8 cellular contexts compared by ENCODE assay signal in genomic region chr13:20127263-20127562, GRCh38. TPM values are rescaled to one million over a fixed set of nuclear protein-coding genes. Genes with fewer than 3 reads are reported as not detected.
DNase-seq lines count a peak whose midpoint lies in the region; ATAC-seq, FAIRE-seq and TF ChIP-seq lines count a peak whose summit lies in the region.

No MANE protein-coding gene starts in this region.

- peak in 1 of 2 donors; percentile 21 for ATAC-seq in CD4-positive, CD25-positive, alpha-beta regulatory T cell (ENCODE audit: low read depth in 2 of 2)
- ATAC-seq in HG02943 (IDR thresholded peaks at IDR 0.05; ENCODE audit: low read depth, unreplicated experiment) (peak; percentile 24), GM19467 (IDR thresholded peaks at IDR 0.05; ENCODE audit: unreplicated experiment) (no peak)

- H3K4me3 Mint-ChIP-seq in CD4-positive, CD25-positive, alpha-beta regulatory T cell: peak overlapping the region; percentile 40 to 82 (median 67)
- peak overlapping the region; percentile 56 for H3K4me3 Mint-ChIP-seq in activated naive CD8-positive, alpha-beta T cell treated with anti-CD3 and anti-CD28 coated beads for 36 hours

- no peak overlapping the region for H3K27ac ChIP-seq in CD4-positive, CD25-positive, alpha-beta regulatory T cell (ENCODE audit: insufficient read depth, low read length, poor library complexity, severe bottlenecking)
- H3K27ac ChIP-seq in kidney (ENCODE audit: low read depth in 2 of 2, low read length in 2 of 2) (no peak overlapping the region), tibial nerve (peak overlapping the region in 3 of 4 donors; percentile 81 to 92 (median 83))

- peak overlapping the region; percentile 35 for H3K4me3 ChIP-seq in CD4-positive, CD25-positive, alpha-beta regulatory T cell (ENCODE audit: low read depth, low read length)
- H3K4me3 ChIP-seq in kidney (ENCODE audit: low read length in 2 of 2): peak overlapping the region; percentile 50 to 67
- peak overlapping the region; percentile 42 to 69 (median 64) for H3K4me3 ChIP-seq in tibial nerve

- intact Hi-C loops in kidney (cut with DNase I): no loop called here

- peaks cover 30% of the 10 kb centered on the region for H3K27me3 Mint-ChIP-seq in CD4-positive, CD25-positive, alpha-beta regulatory T cell
- H3K27me3 Mint-ChIP-seq in activated naive CD8-positive, alpha-beta T cell treated with anti-CD3 and anti-CD28 coated beads for 36 hours: peaks cover 24% of the 10 kb centered on the region

- H3K36me3 ChIP-seq in CD4-positive, CD25-positive, alpha-beta regulatory T cell (ENCODE audit: control insufficient read depth, insufficient read depth, low read length): no peaks in the 10 kb centered on the region
- no peaks in the 10 kb centered on the region for H3K36me3 ChIP-seq in kidney (ENCODE audit: control insufficient read depth in 1 of 2, insufficient read depth in 2 of 2, low read length in 2 of 2)
- H3K36me3 ChIP-seq in tibial nerve: no peaks in the 10 kb centered on the region

- peak in 2 of 3 donors; percentile 11 to 32 for DNase-seq in CD4-positive, CD25-positive, alpha-beta regulatory T cell
- DNase-seq in activated naive CD8-positive, alpha-beta T cell treated with anti-CD3 and anti-CD28 coated beads for 36 hours: no peak
- DNase-seq in kidney: no peak
- DNase-seq in tibial nerve (ENCODE audit: low spot score in 2 of 2): no peak
- DNase-seq in NCI-H1048 (lab: John Stamatoyannopoulos, UW): no peak
- no peak for DNase-seq in stimulated activated naive CD4-positive, alpha-beta T cell treated with Interleukin-2 at 50 U/mL for 16 hours (lab: John Stamatoyannopoulos, UW)

- 29 to 37% methylated on average over 6 of the region's 6 CpGs for WGBS in tibial nerve, 2 donors

- TF ChIP-seq POLR2A in tibial nerve (IDR thresholded peaks at IDR 0.05): no peak

- H3K9ac ChIP-seq in kidney (ENCODE audit: low read length in 2 of 2): peak overlapping the region in 1 of 2 donors; percentile 40

- H3K9me3 ChIP-seq in CD4-positive, CD25-positive, alpha-beta regulatory T cell (ENCODE audit: control insufficient read depth in 2 of 2, low read length in 2 of 2): no peaks in the 10 kb centered on the region
- H3K9me3 ChIP-seq in kidney (ENCODE audit: control insufficient read depth in 1 of 2, low read length in 2 of 2) (no peaks in the 10 kb centered on the region), tibial nerve (no peaks in the 10 kb centered on the region)

- FAIRE-seq in kidney (lab: Jason Lieb, UNC): no peak

- no peaks in the 10 kb centered on the region for H3K36me3 Mint-ChIP-seq in CD4-positive, CD25-positive, alpha-beta regulatory T cell
- H3K36me3 Mint-ChIP-seq in activated naive CD8-positive, alpha-beta T cell treated with anti-CD3 and anti-CD28 coated beads for 36 hours: no peaks in the 10 kb centered on the region

- H3K27me3 ChIP-seq in CD4-positive, CD25-positive, alpha-beta regulatory T cell (ENCODE audit: control insufficient read depth, insufficient read depth, low read length): peaks cover 34% of the 10 kb centered on the region
- H3K27me3 ChIP-seq in tibial nerve: peaks cover 0 to 26% of the 10 kb centered on the region in 2 donors

- peaks cover 19% of the 10 kb centered on the region for H3K4me1 ChIP-seq in CD4-positive, CD25-positive, alpha-beta regulatory T cell (ENCODE audit: control insufficient read depth, insufficient read depth, low read length, poor library complexity, severe bottlenecking)
- peaks cover 0 to 4% of the 10 kb centered on the region in 2 donors for H3K4me1 ChIP-seq in kidney (ENCODE audit: control insufficient read depth in 1 of 2, insufficient read depth in 1 of 2, low read depth in 1 of 2, low read length in 2 of 2)
- H3K4me1 ChIP-seq in tibial nerve: peaks cover 0 to 27% (median 9%) of the 10 kb centered on the region in 4 donors

- peaks cover 0 to 9% (median 3%) of the 10 kb centered on the region in 4 donors for H3K4me1 Mint-ChIP-seq in CD4-positive, CD25-positive, alpha-beta regulatory T cell
- no peaks in the 10 kb centered on the region for H3K4me1 Mint-ChIP-seq in activated naive CD8-positive, alpha-beta T cell treated with anti-CD3 and anti-CD28 coated beads for 36 hours

- no peak for TF ChIP-seq CTCF in kidney (IDR thresholded peaks at IDR 0.05; ENCODE audit: borderline replicate concordance, extremely low read depth, insufficient read depth)
- TF ChIP-seq CTCF in tibial nerve (IDR thresholded peaks at IDR 0.05): no peak

- peaks cover 0 to 1% (median 0%) of the 10 kb centered on the region in 7 donors for H3K9me3 Mint-ChIP-seq in CD4-positive, CD25-positive, alpha-beta regulatory T cell
- H3K9me3 Mint-ChIP-seq in activated naive CD8-positive, alpha-beta T cell treated with anti-CD3 and anti-CD28 coated beads for 36 hours: no peaks in the 10 kb centered on the region

- H3K27ac Mint-ChIP-seq in CD4-positive, CD25-positive, alpha-beta regulatory T cell: no peak overlapping the region
- H3K27ac Mint-ChIP-seq in activated naive CD8-positive, alpha-beta T cell treated with anti-CD3 and anti-CD28 coated beads for 36 hours: no peak overlapping the region

- TF ChIP-seq EP300 in tibial nerve (IDR thresholded peaks at IDR 0.05): no peak

RNA-seq across cellular contexts. Expression of gene GJA3, which starts 33.6 kb away (rescaled TPM):
- total RNA-seq in CD4-positive, CD25-positive, alpha-beta regulatory T cell: not detected
- under 1 TPM in 1 of 4 donors, not detected in 3; 0.06 TPM for polyA plus RNA-seq in CD4-positive, CD25-positive, alpha-beta regulatory T cell
- total RNA-seq in activated naive CD8-positive, alpha-beta T cell treated with anti-CD3 and anti-CD28 coated beads for 36 hours: 1 to 10 TPM; 1.0 TPM
- total RNA-seq in kidney (0.16 TPM), tibial nerve (under 1 TPM in 1 of 4 donors, not detected in 3; under 0.01 TPM)
- polyA plus RNA-seq in kidney (ENCODE audit: insufficient read depth, low read depth, low replicate concordance): 1.1 TPM

Comparison
In these comparisons a context has a peak if more than half of its experiments do, and no peak if none do; other contexts are left out.
1. DNase-seq: peak in CD4-positive, CD25-positive, alpha-beta regulatory T cell (2 of 3); none in activated naive CD8-positive, alpha-beta T cell treated with anti-CD3 and anti-CD28 coated beads for 36 hours (single experiment), kidney (single experiment), tibial nerve (0 of 2), NCI-H1048 (single experiment) and stimulated activated naive CD4-positive, alpha-beta T cell treated with Interleukin-2 at 50 U/mL for 16 hours (single experiment).
2. H3K27ac ChIP-seq: peak in tibial nerve (3 of 4); none in CD4-positive, CD25-positive, alpha-beta regulatory T cell (single experiment) and kidney (0 of 2).
3. Peak in every context shown above with its lines, with median percentiles within 50 percentile points of each other: H3K4me3 ChIP-seq.